ENCODE assay signal across 1 cellular context in genomic region chr5:84382363-84383295, GRCh38.
A peak's percentile ranks its signal among the peaks of the same experiment; 100 is the strongest.
TF ChIP-seq lines count a peak whose summit lies in the region.

No MANE protein-coding gene starts in this region.

TF ChIP-seq in HEK293, 187 proteins besides CTCF, POLR2A, EP300 and RAD21 (continued from another document and continues in another):
- TF ChIP-seq ZNF354C (tag by site-specific recombination; IDR thresholded peaks at IDR 0.05; ENCODE audit: borderline replicate concordance, low read depth), result no peak
- TF ChIP-seq HOXC10 (CRISPR knock-in tag; IDR thresholded peaks at IDR 0.05), result no peak
- no peak for TF ChIP-seq ZNF114 (tag by site-specific recombination; IDR thresholded peaks at IDR 0.05)
- TF ChIP-seq ZNF274 (IDR thresholded peaks at IDR 0.05; ENCODE audit: low read length), result no peak
- no peak for TF ChIP-seq ZNF274 (tag by site-specific recombination; IDR thresholded peaks at IDR 0.05; ENCODE audit: borderline replicate concordance)
- TF ChIP-seq ZNF558 (tag by site-specific recombination; IDR thresholded peaks at IDR 0.05), result no peak
- TF ChIP-seq ZSCAN5A (tag by site-specific recombination; IDR thresholded peaks at IDR 0.05), result no peak
- TF ChIP-seq ZNF335 (tag by site-specific recombination; conservative IDR thresholded peaks at IDR 0.05), result peak; percentile 26
- peak; percentile 71; the same call in 1 of the 2 replicates for TF ChIP-seq ZNF362 (tag by site-specific recombination; IDR thresholded peaks at IDR 0.05)
- TF ChIP-seq ZNF629 (tag by site-specific recombination; IDR thresholded peaks at IDR 0.05), result peak; percentile 55
- TF ChIP-seq ZNF639 (tag by site-specific recombination; IDR thresholded peaks at IDR 0.05), result 0 out of 2 replicates have a peak, but pooled peaks have one; percentile 27
- peak; percentile 98 for TF ChIP-seq ZFHX2 (tag by site-specific recombination; conservative IDR thresholded peaks at IDR 0.05)
- TF ChIP-seq PRDM2 (tag by site-specific recombination; IDR thresholded peaks at IDR 0.05; ENCODE audit: borderline replicate concordance), result no peak
- no peak for TF ChIP-seq BCL11A (tag by site-specific recombination; IDR thresholded peaks at IDR 0.05; ENCODE audit: low read depth)
- TF ChIP-seq PATZ1 (tag by site-specific recombination; IDR thresholded peaks at IDR 0.05), result peak; percentile 78
- TF ChIP-seq ZNF596 (tag by site-specific recombination; IDR thresholded peaks at IDR 0.05), result no peak; the same call in 1 of the 2 replicates
- TF ChIP-seq ZNF18 (tag by site-specific recombination; IDR thresholded peaks at IDR 0.05), result no peak; the same call in 1 of the 2 replicates
- peak; percentile 68; the same call in 1 of the 2 replicates for TF ChIP-seq TCF7L2 (IDR thresholded peaks at IDR 0.05; ENCODE audit: borderline replicate concordance, low read depth, low read length)
- TF ChIP-seq ZNF148 (tag by site-specific recombination; IDR thresholded peaks at IDR 0.05; ENCODE audit: borderline replicate concordance), result no peak
- peak; percentile 60; the same call in 1 of the 2 replicates for TF ChIP-seq WT1 (tag by site-specific recombination; IDR thresholded peaks at IDR 0.05)
- TF ChIP-seq ZXDB (tag by site-specific recombination; IDR thresholded peaks at IDR 0.05), result no peak
- TF ChIP-seq SCRT2 (tag by site-specific recombination; IDR thresholded peaks at IDR 0.05), result no peak
- TF ChIP-seq ZNF514 (tag by site-specific recombination; IDR thresholded peaks at IDR 0.05), result no peak
- no peak for TF ChIP-seq ZNF776 (tag by site-specific recombination; IDR thresholded peaks at IDR 0.05; ENCODE audit: borderline replicate concordance)
- TF ChIP-seq GLIS2 (tag by site-specific recombination; IDR thresholded peaks at IDR 0.05), result no peak
- TF ChIP-seq ZNF548 (tag by site-specific recombination; IDR thresholded peaks at IDR 0.05), result no peak
- TF ChIP-seq ZIC2 (tag by site-specific recombination; IDR thresholded peaks at IDR 0.05), result no peak
- TF ChIP-seq ZSCAN30 (tag by site-specific recombination; IDR thresholded peaks at IDR 0.05), result 0 out of 2 replicates have a peak, but pooled peaks have one; percentile 75
- TF ChIP-seq SETDB1 (IDR thresholded peaks at IDR 0.05; ENCODE audit: insufficient read length, low read length), result no peak
- peak; percentile 25; the same call in 1 of the 2 replicates for TF ChIP-seq ZBTB8A (tag by site-specific recombination; IDR thresholded peaks at IDR 0.05)
- TF ChIP-seq ZNF561 (tag by site-specific recombination; IDR thresholded peaks at IDR 0.05; ENCODE audit: borderline replicate concordance), result peak; percentile 6; the same call in 1 of the 2 replicates
- no peak for TF ChIP-seq ZBTB7A (tag by site-specific recombination; IDR thresholded peaks at IDR 0.05; ENCODE audit: low read depth)
- TF ChIP-seq HOXA7 (CRISPR knock-in tag; IDR thresholded peaks at IDR 0.05; ENCODE audit: borderline replicate concordance), result no peak
- peak; percentile 32 for TF ChIP-seq GLIS1 (tag by site-specific recombination; IDR thresholded peaks at IDR 0.05)
- no peak for TF ChIP-seq ZNF266 (tag by site-specific recombination; IDR thresholded peaks at IDR 0.05; ENCODE audit: low read depth)
- TF ChIP-seq HOXD13 (CRISPR knock-in tag; IDR thresholded peaks at IDR 0.05; ENCODE audit: borderline replicate concordance), result 0 out of 2 replicates have a peak, but pooled peaks have one; percentile 43
- peak; percentile 71 for TF ChIP-seq ZEB2 (tag by site-specific recombination; IDR thresholded peaks at IDR 0.05)
- no peak for TF ChIP-seq ZNF121 (tag by site-specific recombination; IDR thresholded peaks at IDR 0.05)
- no peak for TF ChIP-seq REPIN1 (tag by site-specific recombination; IDR thresholded peaks at IDR 0.05; ENCODE audit: low read depth)
- TF ChIP-seq MZF1 (tag by site-specific recombination; IDR thresholded peaks at IDR 0.05; ENCODE audit: borderline replicate concordance), result peak; percentile 80
- no peak for TF ChIP-seq ZNF202 (tag by site-specific recombination; IDR thresholded peaks at IDR 0.05; ENCODE audit: borderline replicate concordance)
- 0 out of 2 replicates have a peak, but pooled peaks have one; percentile 34 for TF ChIP-seq ZSCAN4 (tag by site-specific recombination; IDR thresholded peaks at IDR 0.05)
- peak; percentile 87 for TF ChIP-seq ZFP37 (tag by site-specific recombination; IDR thresholded peaks at IDR 0.05)
- TF ChIP-seq KLF16 (tag by site-specific recombination; IDR thresholded peaks at IDR 0.05), result peak; percentile 65; the same call in 1 of the 2 replicates
